ENCODE assay signal across 20 cellular contexts in genomic region chr2:16291731-16292550, GRCh38.
DNase-seq lines count a peak whose midpoint lies in the region; ATAC-seq, FAIRE-seq and TF ChIP-seq lines count a peak whose summit lies in the region.
"Had no signal": no experiment of that assay in that cellular context is flagged by ENCODE, and none has a peak within 500 bp of the region (broad histone marks: within the 10 kb centered on the region; RNA-seq: fewer than 3 reads in every experiment).

No MANE protein-coding gene starts in this region.

- no peak overlapping the region for H2AFZ ChIP-seq in trophoblast cell (ENCODE audit: insufficient read depth, low read length, poor library complexity)

- H3K36me3 Mint-ChIP-seq in activated CD4-positive, alpha-beta T cell treated with anti-CD3 and anti-CD28 coated beads for 36 hours (ENCODE audit: low read depth): no peaks in the 10 kb centered on the region
- H3K36me3 Mint-ChIP-seq: CD8-positive, alpha-beta T cell had no signal

- POLR2A ChIA-PET in activated CD4-positive, alpha-beta T cell treated with anti-CD3 and anti-CD28 coated beads for 36 hours (lab: Charles Lee): no interaction called here

- H3K14ac ChIP-seq in trophoblast cell (ENCODE audit: low read length): peak overlapping the region; percentile 34

- no peak overlapping the region for H3K4me2 ChIP-seq in trophoblast cell (ENCODE audit: low read length)
- H3K4me2 ChIP-seq: BLaER1 treated with 17β-estradiol and CSF1 and Interleukin-3, amounts not matched to agents 10 nM and 100 nM had no signal

- no peak overlapping the region for H2BK5ac ChIP-seq in trophoblast cell (ENCODE audit: low read depth, low read length, poor library complexity)

- no peak overlapping the region for H3K18ac ChIP-seq in trophoblast cell (ENCODE audit: low read length)

- no peak overlapping the region for H3K23ac ChIP-seq in trophoblast cell (ENCODE audit: low read length)

- no peak overlapping the region for H2BK12ac ChIP-seq in trophoblast cell (ENCODE audit: low read length)

- H3K36me3 ChIP-seq in bronchial epithelial cell (ENCODE audit: control insufficient read depth, insufficient read depth, low read length) (no peaks in the 10 kb centered on the region), esophagus muscularis mucosa (no peaks in the 10 kb centered on the region), trophoblast cell (ENCODE audit: control insufficient read depth in 1 of 2, insufficient read depth in 2 of 2, low read length in 2 of 2) (no peaks in the 10 kb centered on the region)
- H3K36me3 ChIP-seq: BLaER1 treated with 17β-estradiol and CSF1 and Interleukin-3, amounts not matched to agents 10 nM and 100 nM had no signal

- no peak for TF ChIP-seq EP300 in esophagus muscularis mucosa (IDR thresholded peaks at IDR 0.05)

- CTCF ChIA-PET in activated CD4-positive, alpha-beta T cell treated with anti-CD3 and anti-CD28 coated beads for 36 hours (lab: Charles Lee): no interaction called here

- no peak overlapping the region for H3K4ac ChIP-seq in trophoblast cell (ENCODE audit: low read depth, low read length)

- H3K27me3 ChIP-seq in bronchial epithelial cell (ENCODE audit: control insufficient read depth, insufficient read depth, low read length) (peaks cover 2% of the 10 kb centered on the region), esophagus muscularis mucosa (peaks cover 0 to 4% (median 0%) of the 10 kb centered on the region in 4 donors), trophoblast cell (ENCODE audit: insufficient read depth, low read length) (no peaks in the 10 kb centered on the region)
- H3K27me3 ChIP-seq: BLaER1 treated with 17β-estradiol and CSF1 and Interleukin-3, amounts not matched to agents 10 nM and 100 nM had no signal

- WGBS in esophagus muscularis mucosa: 91% methylated on average over 7 of the region's 7 CpGs
- no CpG with 5 or more reads among the region's 7 CpGs for WGBS in trophoblast cell (ENCODE audit: extremely low coverage, insufficient coverage, insufficient read length)

- no peak overlapping the region for H4K12ac ChIP-seq in trophoblast cell (ENCODE audit: low read depth, low read length)

- no peak for TF ChIP-seq POLR2A in esophagus muscularis mucosa (IDR thresholded peaks at IDR 0.05; ENCODE audit: low read depth)

- H4K91ac ChIP-seq in trophoblast cell (ENCODE audit: low read depth, low read length): peak overlapping the region; percentile 32

- ATAC-seq in left cardiac atrium (no peak), Right ventricle myocardium inferior (no peak)
- no peak for ATAC-seq in activated CD4-positive, alpha-beta T cell treated with anti-CD3 and anti-CD28 coated beads for 36 hours
- ATAC-seq: CD8-positive, alpha-beta T cell had no signal

- H3K79me1 ChIP-seq in trophoblast cell (ENCODE audit: low read length): peaks cover 6% of the 10 kb centered on the region

- intact Hi-C loops in esophagus muscularis mucosa (cut with DNase I): no loop called here
- intact Hi-C loops in left cardiac atrium (cut with DNase I): no loop called here
- intact Hi-C loops in activated CD4-positive, alpha-beta T cell treated with anti-CD3 and anti-CD28 coated beads for 36 hours (cut with DNase I, micrococcal nuclease): no loop called here
- intact Hi-C loops in Right ventricle myocardium inferior (cut with DNase I): no loop called here

- H3K9me3 ChIP-seq in esophagus muscularis mucosa (no peaks in the 10 kb centered on the region), trophoblast cell (ENCODE audit: insufficient read depth, low read depth, low read length) (no peaks in the 10 kb centered on the region)
- H3K9me3 ChIP-seq: BLaER1 treated with 17β-estradiol and CSF1 and Interleukin-3, amounts not matched to agents 10 nM and 100 nM; Caco-2 had no signal

- FAIRE-seq in bronchial epithelial cell (lab: Jason Lieb, UNC): peak; percentile 55
- FAIRE-seq: D721Med, GM12891, GM19239 had no signal

- no peak for DNase-seq in bronchial epithelial cell (ENCODE audit: low read depth)
- DNase-seq in esophagus muscularis mucosa (ENCODE audit: extremely low spot score): peak; percentile 90
- no peak for DNase-seq in trophoblast cell
- no peak for DNase-seq in left cardiac atrium
- DNase-seq in activated CD4-positive, alpha-beta T cell treated with anti-CD3 and anti-CD28 coated beads for 36 hours: no peak
- DNase-seq in SHP77 treated with DMSO at 0.1 percent for 48 hours (lab: John Stamatoyannopoulos, UW): no peak
- DNase-seq in Right ventricle myocardium inferior (ENCODE audit: missing footprints): no peak
- DNase-seq: 8988T; ACHN; Caco-2; Calu3; CD4-positive, alpha-beta T cell; CD8-positive, alpha-beta T cell; DMS79 treated with DMSO at 0.1 percent for 48 hours; GF-D8 had no signal

- no peaks in the 10 kb centered on the region for H3K9me3 Mint-ChIP-seq in activated CD4-positive, alpha-beta T cell treated with anti-CD3 and anti-CD28 coated beads for 36 hours (ENCODE audit: low read depth)
- H3K9me3 Mint-ChIP-seq: CD4-positive, alpha-beta T cell; CD8-positive, alpha-beta T cell had no signal

- no peaks in the 10 kb centered on the region for H3K79me2 ChIP-seq in trophoblast cell (ENCODE audit: control insufficient read depth, insufficient read depth, low read length, poor library complexity)

- no peaks in the 10 kb centered on the region for H3K4me1 Mint-ChIP-seq in activated CD4-positive, alpha-beta T cell treated with anti-CD3 and anti-CD28 coated beads for 36 hours

- no peak overlapping the region for H3K9ac ChIP-seq in trophoblast cell (ENCODE audit: low read length)
- H3K9ac ChIP-seq: BLaER1 treated with 17β-estradiol and CSF1 and Interleukin-3, amounts not matched to agents 10 nM and 100 nM had no signal

- H3K4me1 ChIP-seq in esophagus muscularis mucosa: no peaks in the 10 kb centered on the region
- peaks cover 8 to 9% of the 10 kb centered on the region in 2 experiments for H3K4me1 ChIP-seq in trophoblast cell (ENCODE audit: control insufficient read depth in 1 of 2, insufficient read depth in 2 of 2, low read length in 2 of 2)
- H3K4me1 ChIP-seq: BLaER1 treated with 17β-estradiol and CSF1 and Interleukin-3, amounts not matched to agents 10 nM and 100 nM had no signal

- H2AK5ac ChIP-seq in trophoblast cell (ENCODE audit: low read length): peak overlapping the region; percentile 59

- no peaks in the 10 kb centered on the region for H3K27me3 Mint-ChIP-seq in activated CD4-positive, alpha-beta T cell treated with anti-CD3 and anti-CD28 coated beads for 36 hours

- H2BK120ac ChIP-seq in trophoblast cell (ENCODE audit: insufficient read depth, low read length, poor library complexity): no peak overlapping the region

- no peak overlapping the region for H3K27ac ChIP-seq in esophagus muscularis mucosa (replicated peaks in 1 of 4)
- no peak overlapping the region for H3K27ac ChIP-seq in trophoblast cell (ENCODE audit: low read depth, low read length)
- H3K27ac ChIP-seq: BLaER1 treated with 17β-estradiol and CSF1 and Interleukin-3, amounts not matched to agents 10 nM and 100 nM; C4-2B had no signal

- TF ChIP-seq CTCF in bronchial epithelial cell (IDR thresholded peaks at IDR 0.05; ENCODE audit: insufficient read depth, low read length, severe bottlenecking) (no peak), esophagus muscularis mucosa (IDR thresholded peaks at IDR 0.05) (no peak)

- H3K27ac Mint-ChIP-seq in activated CD4-positive, alpha-beta T cell treated with anti-CD3 and anti-CD28 coated beads for 36 hours: no peak overlapping the region
- H3K27ac Mint-ChIP-seq: CD4-positive, alpha-beta T cell; CD8-positive, alpha-beta T cell had no signal

- H3K4me3 Mint-ChIP-seq in activated CD4-positive, alpha-beta T cell treated with anti-CD3 and anti-CD28 coated beads for 36 hours: no peak overlapping the region
- H3K4me3 Mint-ChIP-seq: CD4-positive, alpha-beta T cell; CD8-positive, alpha-beta T cell had no signal

- H4K8ac ChIP-seq in trophoblast cell (ENCODE audit: low read depth, low read length): no peak overlapping the region

- H3K4me3 ChIP-seq in bronchial epithelial cell (ENCODE audit: low read depth, low read length) (no peak overlapping the region), esophagus muscularis mucosa (no peak overlapping the region), trophoblast cell (ENCODE audit: low read depth, low read length) (no peak overlapping the region)
- H3K4me3 ChIP-seq: BLaER1 treated with 17β-estradiol and CSF1 and Interleukin-3, amounts not matched to agents 10 nM and 100 nM had no signal
